In the genomic region with DNA sequence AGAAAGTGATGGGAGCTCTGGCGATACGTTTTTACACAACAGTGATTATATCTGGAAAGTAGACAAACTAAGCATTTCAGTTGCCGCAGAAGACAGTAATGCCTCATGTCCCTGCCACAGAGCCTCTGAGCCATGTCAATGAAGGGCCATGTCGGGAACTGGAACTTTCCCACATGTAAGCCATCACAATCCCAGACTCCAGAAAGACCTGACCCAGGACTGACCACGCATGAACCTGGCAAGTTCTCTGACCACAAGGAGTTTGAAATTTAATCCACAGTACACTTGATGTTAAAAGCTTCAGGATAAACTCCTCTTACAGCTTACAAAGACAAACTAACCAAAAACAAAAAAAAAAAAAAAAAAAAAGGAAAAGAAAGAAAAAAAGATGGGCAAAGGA, we compare ENCODE assay signal across 8 cellular contexts.
"Had no signal": no experiment of that assay in that cellular context is flagged by ENCODE, and none has a peak within 500 bp of the region (broad histone marks: within the 10 kb centered on the region; RNA-seq: fewer than 3 reads in every experiment).

No MANE protein-coding gene starts in this region.

- DNase-seq: GM23248, GOT3, H7, HFFc6, IMR-90 had no signal

- FAIRE-seq: HTR-8/SVneo, K562 had no signal

- ATAC-seq: HCT116, K562 had no signal
